In genomic region chr6:109772961-109773431, GRCh38 we compare ENCODE assay signal across 14 cellular contexts.
A peak's percentile ranks its signal among the peaks of the same experiment; 100 is the strongest.
DNase-seq lines count a peak whose midpoint lies in the region; ATAC-seq and TF ChIP-seq lines count a peak whose summit lies in the region.
"Had no signal": no experiment of that assay in that cellular context is flagged by ENCODE, and none has a peak within 500 bp of the region (broad histone marks: within the 10 kb centered on the region; RNA-seq: fewer than 3 reads in every experiment).

No MANE protein-coding gene starts in this region.

- H3K36me3 ChIP-seq in body of pancreas (replicated peaks in 1 of 2; ENCODE audit: insufficient read depth in 1 of 2, low read depth in 2 of 2): no peaks in the 10 kb centered on the region
- H3K36me3 ChIP-seq in mucosa of descending colon (ENCODE audit: low read depth): no peaks in the 10 kb centered on the region
- H3K36me3 ChIP-seq: MG63 had no signal

- H3K9me3 Mint-ChIP-seq in Calu3 (ENCODE audit: low read depth, unreplicated experiment): peaks cover 4% of the 10 kb centered on the region
- H3K9me3 Mint-ChIP-seq: T-helper 2 cell treated with Interferon-gamma antibody and Interleukin-4, amounts not matched to agents 5 μg/mL and 100 μg/mL, for 36 hours had no signal

- peaks cover 24% of the 10 kb centered on the region for H3K4me1 Mint-ChIP-seq in Calu3 (ENCODE audit: low read depth, unreplicated experiment)

- TF ChIP-seq POLR2A in body of pancreas (IDR thresholded peaks at IDR 0.05): no peak

- TF ChIP-seq CTCF in Calu3 (IDR thresholded peaks at IDR 0.05; ENCODE audit: unreplicated experiment) (no peak), body of pancreas (IDR thresholded peaks at IDR 0.05) (no peak), mucosa of descending colon (IDR thresholded peaks at IDR 0.05) (no peak)

- peaks cover 5% of the 10 kb centered on the region for H3K4me1 ChIP-seq in body of pancreas
- H3K4me1 ChIP-seq in mucosa of descending colon (ENCODE audit: low read depth): no peaks in the 10 kb centered on the region
- H3K4me1 ChIP-seq: gastroesophageal sphincter, parathyroid adenoma had no signal

- H3K27me3 ChIP-seq in body of pancreas: no peaks in the 10 kb centered on the region
- H3K27me3 ChIP-seq: gastroesophageal sphincter, MG63 had no signal

- intact Hi-C loops in Calu3 (cut with micrococcal nuclease; ENCODE audit: unreplicated experiment) (no loop called here), body of pancreas (cut with DNase I) (no loop called here), mucosa of descending colon (cut with DNase I, micrococcal nuclease) (no loop called here)

- no peak overlapping the region for H3K4me3 Mint-ChIP-seq in Calu3 (ENCODE audit: low read depth, unreplicated experiment)
- H3K4me3 Mint-ChIP-seq: T-helper 2 cell treated with Interferon-gamma antibody and Interleukin-4, amounts not matched to agents 5 μg/mL and 100 μg/mL, for 36 hours had no signal

- no peak overlapping the region for H3K27ac ChIP-seq in body of pancreas
- H3K27ac ChIP-seq: gastroesophageal sphincter, parathyroid adenoma had no signal

- H3K4me3 ChIP-seq in body of pancreas (no peak overlapping the region), mucosa of descending colon (no peak overlapping the region)
- H3K4me3 ChIP-seq: gastroesophageal sphincter, MG63 had no signal

- no peaks in the 10 kb centered on the region for H3K27me3 Mint-ChIP-seq in Calu3 (ENCODE audit: unreplicated experiment)

- BruUV-seq in Calu3 (replicated peaks; lab: Mats Ljungman, UMichigan): no TSS peak

- H3K9me3 ChIP-seq in body of pancreas (no peaks in the 10 kb centered on the region), mucosa of descending colon (no peaks in the 10 kb centered on the region)
- H3K9me3 ChIP-seq: gastroesophageal sphincter, MG63 had no signal

- no peak for ATAC-seq in body of pancreas
- no peak for ATAC-seq in GM19324 (IDR thresholded peaks at IDR 0.05; ENCODE audit: low FRiP score, unreplicated experiment)
- ATAC-seq in HG03457 (IDR thresholded peaks at IDR 0.05; ENCODE audit: unreplicated experiment): no peak
- ATAC-seq in HG03095 (IDR thresholded peaks at IDR 0.05; ENCODE audit: unreplicated experiment): no peak
- ATAC-seq in mucosa of descending colon: no peak
- ATAC-seq: activated naive CD4-positive, alpha-beta T cell treated with anti-CD3 and anti-CD28 coated beads, Interleukin-2, amount 50 U/mL, for 72 hours; gastroesophageal sphincter; stimulated activated naive CD8-positive, alpha-beta T cell treated with anti-CD3 and anti-CD28 coated beads, Interleukin-15, Interleukin-2, amounts not matched to agents 100 U/mL and 50 U/mL, for 24 hours had no signal

- CTCF ChIA-PET in Calu3 (lab: Charles Lee): no interaction called here

- DNase-seq in Calu3 (peak; percentile 28), NCI-H1092 (lab: John Stamatoyannopoulos, UW) (peak; percentile 28), body of pancreas (peak; percentile 27 to 74 (median 57)), mucosa of gallbladder (ENCODE audit: low spot score) (peak; percentile 48), mucosa of descending colon (no peak)
- DNase-seq: MG63; stimulated activated naive CD8-positive, alpha-beta T cell treated with anti-CD3 and anti-CD28 coated beads, Interleukin-15, Interleukin-2, amounts not matched to agents 100 U/mL and 50 U/mL, for 24 hours had no signal

- H3K36me3 Mint-ChIP-seq in Calu3 (ENCODE audit: insufficient read depth, unreplicated experiment): peaks cover 5% of the 10 kb centered on the region

- peak overlapping the region; percentile 30 for H3K27ac Mint-ChIP-seq in Calu3 (ENCODE audit: unreplicated experiment)
- H3K27ac Mint-ChIP-seq: T-helper 2 cell treated with Interferon-gamma antibody and Interleukin-4, amounts not matched to agents 5 μg/mL and 100 μg/mL, for 36 hours had no signal

Comparison
In these comparisons a context has a peak if more than half of its experiments do, and no peak if none do; other contexts are left out.
1. DNase-seq: peak in Calu3 (single experiment), NCI-H1092 (single experiment), body of pancreas (4 of 4) and mucosa of gallbladder (single experiment); none in mucosa of descending colon (0 of 3).